ENCODE assay signal across 21 cellular contexts in genomic region chr9:129755151-129755550, GRCh38.
"Had no signal": no experiment of that assay in that cellular context is flagged by ENCODE, and none has a peak within 500 bp of the region (broad histone marks: within the 10 kb centered on the region; RNA-seq: fewer than 3 reads in every experiment).

No MANE protein-coding gene starts in this region.

- H3K36me3 ChIP-seq: esophagus squamous epithelium, gastrocnemius medialis, heart right ventricle, left lung, lower lobe of right lung had no signal

- ATAC-seq: effector memory CD8-positive, alpha-beta T cell; esophagus mucosa; gastrocnemius medialis; heart right ventricle; left cardiac atrium; left lung; left ventricle myocardium superior; lower lobe of right lung had no signal

- DNase-seq: effector CD8-positive, alpha-beta T cell; effector memory CD8-positive, alpha-beta T cell; endodermal cell; erythroblast; esophagus squamous epithelium; foreskin fibroblast; foreskin melanocyte; gastrocnemius medialis; glutamatergic neuron; head of caudate nucleus; heart right ventricle; hippocampal formation; left cardiac atrium; left lung; left ventricle myocardium superior; lower lobe of right lung; mesendoderm; midbrain had no signal

- H3K27ac ChIP-seq: coronary artery, epithelial cell of prostate, esophagus squamous epithelium, gastrocnemius medialis, heart right ventricle, left lung, lower lobe of right lung had no signal

- H3K9me3 ChIP-seq: esophagus squamous epithelium, gastrocnemius medialis, heart right ventricle, left lung, lower lobe of right lung had no signal

- H3K4me3 ChIP-seq: coronary artery, esophagus squamous epithelium, gastrocnemius medialis, heart right ventricle, left lung, lower lobe of right lung had no signal
